Comparison of ENCODE assay signal across 29 cellular contexts in genomic region chr9:78321505-78321904, GRCh38.
"Had no signal": no experiment of that assay in that cellular context is flagged by ENCODE, and none has a peak within 500 bp of the region (broad histone marks: within the 10 kb centered on the region; RNA-seq: fewer than 3 reads in every experiment).

No MANE protein-coding gene starts in this region.

- H3K27ac ChIP-seq: ascending aorta, breast epithelium, cardiac muscle cell, coronary artery, heart right ventricle had no signal

- H3K9me3 Mint-ChIP-seq: activated CD8-positive, alpha-beta T cell treated with anti-CD3 and anti-CD28 coated beads for 36 hours; activated naive CD4-positive, alpha-beta T cell treated with anti-CD3 and anti-CD28 coated beads, Interleukin-2, amount 10 ng/mL, durations not matched to agents 7 days and 5 days; activated naive CD8-positive, alpha-beta T cell treated with anti-CD3 and anti-CD28 coated beads, Interleukin-2, amount 10 ng/mL, durations not matched to agents 7 days and 5 days; activated T-helper 1 cell treated with anti-CD3 and anti-CD28 coated beads, Interleukin-12 subunit alpha, Interleukin-12 subunit beta, Interleukin-2, Interleukin-4 antibody, amounts not matched to agents 30 ng/mL and 10 ng/mL and 1 ng/mL, durations not matched to agents 14 hours and 24 hours and 36 hours; central memory CD8-positive, alpha-beta T cell; dendritic cell treated with granulocyte-macrophage colony-stimulating factor and Interleukin-4, amounts not matched to agents 40 ng/mL and 50 ng/mL, for 4 days; endodermal cell had no signal

- H3K27me3 Mint-ChIP-seq: activated CD8-positive, alpha-beta T cell treated with anti-CD3 and anti-CD28 coated beads for 36 hours; activated naive CD4-positive, alpha-beta T cell treated with anti-CD3 and anti-CD28 coated beads, Interleukin-2, amount 10 ng/mL, durations not matched to agents 7 days and 5 days; activated naive CD8-positive, alpha-beta T cell treated with anti-CD3 and anti-CD28 coated beads, Interleukin-2, amount 10 ng/mL, durations not matched to agents 7 days and 5 days; central memory CD8-positive, alpha-beta T cell; dendritic cell treated with granulocyte-macrophage colony-stimulating factor and Interleukin-4, amounts not matched to agents 40 ng/mL and 50 ng/mL, for 4 days had no signal

- DNase-seq: activated CD4-positive, alpha-beta T cell treated with anti-CD3 and anti-CD28 coated beads for 4 hours; activated CD4-positive, alpha-beta T cell treated with anti-CD3 and anti-CD28 coated beads, Interleukin-2, amount 50 U/mL, for 1 hour; activated CD4-positive, alpha-beta T cell treated with anti-CD3 and anti-CD28 coated beads, Interleukin-2, amount 50 U/mL, for 48 hours; activated CD4-positive, CD25-positive, alpha-beta regulatory T cell; activated CD4-positive, CD25-positive, alpha-beta regulatory T cell treated with anti-CD3 and anti-CD28 coated beads, Interleukin-2, amount 50 U/mL, for 72 hours; activated CD8-positive, alpha-beta T cell treated with anti-CD3 and anti-CD28 coated beads for 36 hours; activated gamma-delta T cell; activated naive CD4-positive, alpha-beta T cell; activated naive CD4-positive, alpha-beta T cell treated with anti-CD3 and anti-CD28 coated beads, Interleukin-2, amount 10 ng/mL, durations not matched to agents 7 days and 5 days; activated naive CD8-positive, alpha-beta T cell treated with anti-CD3 and anti-CD28 coated beads, Interleukin-2, amount 10 ng/mL, durations not matched to agents 7 days and 5 days; activated T-cell treated with anti-CD3 and anti-CD28 coated beads, Interleukin-2, amount 50 U/mL, for 1 hour; activated T-cell treated with anti-CD3 and anti-CD28 coated beads, Interleukin-2, amount 50 U/mL, for 48 hours; dorsolateral prefrontal cortex; effector memory CD4-positive, alpha-beta T cell; endodermal cell; foreskin fibroblast; heart right ventricle; T-helper 2 cell had no signal

- H3K4me1 Mint-ChIP-seq: central memory CD8-positive, alpha-beta T cell had no signal

- ATAC-seq: activated CD8-positive, alpha-beta T cell treated with anti-CD3 and anti-CD28 coated beads for 36 hours; activated naive CD4-positive, alpha-beta T cell treated with anti-CD3 and anti-CD28 coated beads, Interleukin-2, amount 50 U/mL, for 72 hours; esophagus mucosa had no signal

- H3K27me3 ChIP-seq: ascending aorta, breast epithelium, cardiac muscle cell, dorsolateral prefrontal cortex, heart right ventricle had no signal

- H3K4me1 ChIP-seq: ascending aorta, breast epithelium had no signal

- H3K4me3 Mint-ChIP-seq: activated CD8-positive, alpha-beta T cell treated with anti-CD3 and anti-CD28 coated beads for 36 hours; activated naive CD4-positive, alpha-beta T cell treated with anti-CD3 and anti-CD28 coated beads, Interleukin-2, amount 10 ng/mL, durations not matched to agents 7 days and 5 days; activated naive CD8-positive, alpha-beta T cell treated with anti-CD3 and anti-CD28 coated beads, Interleukin-2, amount 10 ng/mL, durations not matched to agents 7 days and 5 days; activated T-helper 1 cell treated with anti-CD3 and anti-CD28 coated beads, Interleukin-12 subunit alpha, Interleukin-12 subunit beta, Interleukin-2, Interleukin-4 antibody, amounts not matched to agents 30 ng/mL and 10 ng/mL and 1 ng/mL, durations not matched to agents 14 hours and 24 hours and 36 hours; brain; central memory CD8-positive, alpha-beta T cell; dendritic cell treated with granulocyte-macrophage colony-stimulating factor and Interleukin-4, amounts not matched to agents 40 ng/mL and 50 ng/mL, for 4 days; endodermal cell had no signal

- H3K4me3 ChIP-seq: ascending aorta, breast epithelium, cardiac muscle cell, coronary artery, dorsolateral prefrontal cortex, heart right ventricle had no signal

- FAIRE-seq: frontal cortex had no signal

- H3K36me3 ChIP-seq: ascending aorta, breast epithelium, heart right ventricle had no signal

- H3K9me3 ChIP-seq: ascending aorta, breast epithelium had no signal

- H3K27ac Mint-ChIP-seq: activated CD8-positive, alpha-beta T cell treated with anti-CD3 and anti-CD28 coated beads for 36 hours; activated naive CD8-positive, alpha-beta T cell treated with anti-CD3 and anti-CD28 coated beads, Interleukin-2, amount 10 ng/mL, durations not matched to agents 7 days and 5 days; activated T-helper 1 cell treated with anti-CD3 and anti-CD28 coated beads, Interleukin-12 subunit alpha, Interleukin-12 subunit beta, Interleukin-2, Interleukin-4 antibody, amounts not matched to agents 30 ng/mL and 10 ng/mL and 1 ng/mL, durations not matched to agents 14 hours and 24 hours and 36 hours; brain; dendritic cell treated with granulocyte-macrophage colony-stimulating factor and Interleukin-4, amounts not matched to agents 40 ng/mL and 50 ng/mL, for 4 days; endodermal cell had no signal
